23 cellular contexts compared by ENCODE assay signal in the genomic region with DNA sequence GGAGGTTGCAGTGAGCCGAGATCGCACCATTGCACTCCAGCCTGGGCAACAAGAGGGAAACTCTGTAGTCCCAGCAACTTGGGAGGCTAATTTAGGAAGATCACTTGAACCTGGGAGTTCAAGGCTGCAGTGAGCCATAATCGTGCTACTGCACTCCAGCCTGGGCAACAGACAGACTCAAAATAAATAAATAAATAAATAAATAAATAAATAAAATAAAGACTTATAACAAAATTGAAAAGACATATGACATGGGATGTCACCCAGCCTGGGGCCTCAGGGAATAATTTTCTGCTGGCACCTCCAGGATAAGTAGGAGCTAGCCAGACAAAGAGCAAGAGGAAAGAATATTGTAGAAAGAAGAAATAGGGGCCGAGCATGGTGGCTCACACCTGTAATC.
"Had no signal": no experiment of that assay in that cellular context is flagged by ENCODE, and none has a peak within 500 bp of the region (broad histone marks: within the 10 kb centered on the region; RNA-seq: fewer than 3 reads in every experiment).

No MANE protein-coding gene starts in this region.

- DNase-seq: stimulated activated CD4-positive, alpha-beta T cell treated with anti-CD3 and anti-CD28 coated beads, Interleukin-2, amount 100 ng/mL, for 48 hours; stimulated activated CD4-positive, alpha-beta T cell treated with anti-CD3 and anti-CD28 coated beads, Interleukin-4, amount 100 ng/mL, for 1 hour; stimulated activated CD4-positive, alpha-beta T cell treated with anti-CD3 and anti-CD28 coated beads, Interleukin-4, amount 100 ng/mL, for 24 hours; stimulated activated CD4-positive, alpha-beta T cell treated with anti-CD3 and anti-CD28 coated beads, Interleukin-4, amount 100 ng/mL, for 4 hours; stimulated activated CD8-positive, alpha-beta memory T cell treated with anti-CD3 and anti-CD28 coated beads, Interleukin-4, amount 100 ng/mL, for 48 hours; stimulated activated naive B cell treated with anti-CD40 and anti-IgM and Interleukin-4, amounts not matched to agents 10 μg/mL and 1 μg/mL and 100 μg/mL, for 72 hours; stimulated activated naive CD4-positive, alpha-beta T cell; stimulated activated naive CD4-positive, alpha-beta T cell treated with Interleukin-2 at 50 U/mL for 16 hours; stimulated activated naive CD8-positive, alpha-beta T cell treated with anti-CD3 and anti-CD28 coated beads, Interleukin-15, amount 100 ng/mL, for 72 hours; stimulated activated naive CD8-positive, alpha-beta T cell treated with anti-CD3 and anti-CD28 coated beads, Interleukin-15, Interleukin-2, amounts not matched to agents 100 U/mL and 50 U/mL, for 24 hours; stomach; substantia nigra; testis; thyroid gland; tibial artery; transverse colon; upper lobe of left lung; upper lobe of right lung; uterus had no signal

- H3K9me3 ChIP-seq: stomach, suprapubic skin, testis, thoracic aorta, thyroid gland, tibial artery, tibial nerve, transverse colon, upper lobe of left lung, upper lobe of right lung, uterus, vagina had no signal

- H3K36me3 ChIP-seq: stomach, suprapubic skin, thoracic aorta, thyroid gland, tibial artery, tibial nerve, transverse colon, upper lobe of left lung, upper lobe of right lung, uterus, vagina had no signal

- H3K27me3 ChIP-seq: stomach, suprapubic skin, testis, thyroid gland, tibial artery, tibial nerve, transverse colon, upper lobe of left lung, upper lobe of right lung, uterus, vagina had no signal

- H3K4me1 ChIP-seq: stomach, suprapubic skin, thyroid gland, tibial artery, tibial nerve, transverse colon, upper lobe of left lung, upper lobe of right lung, uterus, vagina had no signal

- H3K27ac ChIP-seq: stomach, suprapubic skin, testis, thoracic aorta, thyroid gland, tibial artery, tibial nerve, transverse colon, upper lobe of left lung, upper lobe of right lung, uterus, vagina had no signal

- H3K4me3 ChIP-seq: stomach, suprapubic skin, testis, thoracic aorta, thyroid gland, tibial artery, tibial nerve, transverse colon, upper lobe of left lung, upper lobe of right lung, uterus, vagina had no signal
